17 cellular contexts compared by ENCODE assay signal in the genomic region with DNA sequence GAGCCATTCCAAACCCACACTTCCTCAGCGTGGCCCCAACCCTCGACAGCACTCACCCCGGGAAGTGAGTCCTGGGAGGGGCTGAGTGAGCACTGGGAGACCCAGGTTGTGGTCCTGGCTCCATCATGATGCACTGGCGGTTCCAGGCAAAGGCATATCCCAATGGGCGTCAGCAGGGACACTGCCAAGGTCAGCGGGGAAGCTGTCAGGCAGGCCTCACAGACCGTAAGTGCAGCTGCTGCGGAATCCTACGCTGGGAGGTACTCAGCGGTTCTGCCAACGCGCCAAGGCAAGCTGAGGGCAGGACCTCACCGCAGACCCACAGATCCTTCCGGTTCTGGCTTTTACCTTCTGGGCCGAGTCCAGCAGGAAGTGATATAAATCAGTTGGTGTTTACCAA. TPM values are rescaled to one million over a fixed set of nuclear protein-coding genes. Genes with fewer than 3 reads are reported as not detected.
DNase-seq lines count a peak whose midpoint lies in the region; ATAC-seq and TF ChIP-seq lines count a peak whose summit lies in the region.
"Had no signal": no experiment of that assay in that cellular context is flagged by ENCODE, and none has a peak within 500 bp of the region (broad histone marks: within the 10 kb centered on the region; RNA-seq: fewer than 3 reads in every experiment).

No MANE protein-coding gene starts in this region.

- peaks cover 30% of the 10 kb centered on the region for H3K36me3 Mint-ChIP-seq in activated CD4-positive, alpha-beta T cell treated with anti-CD3 and anti-CD28 coated beads, Interleukin-2, amount 10 ng/mL, durations not matched to agents 7 days and 5 days (ENCODE audit: low read depth)
- peaks cover 6 to 18% of the 10 kb centered on the region in 2 donors for H3K36me3 Mint-ChIP-seq in activated naive CD4-positive, alpha-beta T cell treated with anti-CD3 and anti-CD28 coated beads, Interleukin-2, amount 50 U/mL, for 72 hours

- H3K4me2 ChIP-seq in OCI-LY7 (ENCODE audit: low read length), result no peak overlapping the region

- no peak for DNase-seq in activated CD4-positive, alpha-beta T cell treated with anti-CD3 and anti-CD28 coated beads, Interleukin-2, amount 10 ng/mL, durations not matched to agents 7 days and 5 days
- no peak for DNase-seq in activated CD4-positive, alpha-beta T cell treated with anti-CD3 and anti-CD28 coated beads, Interleukin-2, amount 50 U/mL, for 1 hour
- DNase-seq in mucosa of gallbladder (ENCODE audit: low spot score) (peak; percentile 61), upper lobe of right lung (no peak), OCI-LY7 (ENCODE audit: low spot score) (no peak)
- DNase-seq in activated naive CD4-positive, alpha-beta T cell treated with anti-CD3 and anti-CD28 coated beads, Interleukin-2, amount 50 U/mL, for 72 hours (ENCODE audit: low spot score in 2 of 2), result no peak
- DNase-seq: activated CD4-positive, alpha-beta T cell treated with anti-CD3 and anti-CD28 coated beads for 1 hour; activated naive CD8-positive, alpha-beta T cell treated with anti-CD3 and anti-CD28 coated beads for 36 hours; CD4-positive, alpha-beta T cell; erythroblast; naive B cell; NCI-H2029 treated with DMSO at 0.1 percent for 48 hours; NCI-H82; stimulated activated CD4-positive, alpha-beta T cell treated with anti-CD3 and anti-CD28 coated beads, Interleukin-4, amount 100 ng/mL, for 24 hours had no signal

- H2AFZ ChIP-seq in OCI-LY7 (ENCODE audit: low read length), result no peak overlapping the region

- intact Hi-C loops in upper lobe of right lung (cut with DNase I), result no loop called here
- intact Hi-C loops in OCI-LY7 (cut with micrococcal nuclease; ENCODE audit: unreplicated experiment), result no loop called here

- CTCF ChIA-PET in activated CD4-positive, alpha-beta T cell treated with anti-CD3 and anti-CD28 coated beads, Interleukin-2, amount 10 ng/mL, durations not matched to agents 7 days and 5 days (lab: Charles Lee), result no interaction called here
- CTCF ChIA-PET in OCI-LY7 (lab: Charles Lee; ENCODE audit: unreplicated experiment), result no interaction called here

- H3K9me3 Mint-ChIP-seq in activated CD4-positive, alpha-beta T cell treated with anti-CD3 and anti-CD28 coated beads, Interleukin-2, amount 10 ng/mL, durations not matched to agents 7 days and 5 days, result no peaks in the 10 kb centered on the region
- H3K9me3 Mint-ChIP-seq in activated naive CD4-positive, alpha-beta T cell treated with anti-CD3 and anti-CD28 coated beads, Interleukin-2, amount 50 U/mL, for 72 hours, result no peaks in the 10 kb centered on the region
- H3K9me3 Mint-ChIP-seq: activated naive CD8-positive, alpha-beta T cell treated with anti-CD3 and anti-CD28 coated beads for 36 hours; CD4-positive, alpha-beta T cell; naive B cell; stimulated activated memory B cell treated with anti-CD40 and anti-IgM and Interleukin-4, amounts not matched to agents 10 μg/mL and 1 μg/mL and 100 μg/mL, for 72 hours had no signal

- H3K9me3 ChIP-seq in upper lobe of right lung (no peaks in the 10 kb centered on the region), OCI-LY7 (ENCODE audit: low read length) (no peaks in the 10 kb centered on the region)
- H3K9me3 ChIP-seq: heart left ventricle, MG63 had no signal

- H3K27me3 Mint-ChIP-seq in activated CD4-positive, alpha-beta T cell treated with anti-CD3 and anti-CD28 coated beads, Interleukin-2, amount 10 ng/mL, durations not matched to agents 7 days and 5 days, result peaks cover 10% of the 10 kb centered on the region
- H3K27me3 Mint-ChIP-seq: activated naive CD8-positive, alpha-beta T cell treated with anti-CD3 and anti-CD28 coated beads for 36 hours; CD4-positive, alpha-beta T cell; naive B cell; stimulated activated memory B cell treated with anti-CD40 and anti-IgM and Interleukin-4, amounts not matched to agents 10 μg/mL and 1 μg/mL and 100 μg/mL, for 72 hours had no signal

- H3K4me3 Mint-ChIP-seq in activated CD4-positive, alpha-beta T cell treated with anti-CD3 and anti-CD28 coated beads, Interleukin-2, amount 10 ng/mL, durations not matched to agents 7 days and 5 days, result no peak overlapping the region
- H3K4me3 Mint-ChIP-seq: activated naive CD8-positive, alpha-beta T cell treated with anti-CD3 and anti-CD28 coated beads for 36 hours; CD4-positive, alpha-beta T cell; naive B cell; stimulated activated memory B cell treated with anti-CD40 and anti-IgM and Interleukin-4, amounts not matched to agents 10 μg/mL and 1 μg/mL and 100 μg/mL, for 72 hours had no signal

- ATAC-seq in upper lobe of right lung, result no peak
- ATAC-seq in activated naive CD4-positive, alpha-beta T cell treated with anti-CD3 and anti-CD28 coated beads, Interleukin-2, amount 50 U/mL, for 72 hours, result no peak
- ATAC-seq: stimulated activated memory B cell treated with anti-CD40 and anti-IgM and Interleukin-4, amounts not matched to agents 10 μg/mL and 1 μg/mL and 100 μg/mL, for 72 hours had no signal

- H4K20me1 ChIP-seq in OCI-LY7 (ENCODE audit: insufficient read depth, low read length), result no peaks in the 10 kb centered on the region; the same call in 1 of the 2 replicates

- peak overlapping the region; percentile 5 for H3K27ac Mint-ChIP-seq in activated CD4-positive, alpha-beta T cell treated with anti-CD3 and anti-CD28 coated beads, Interleukin-2, amount 10 ng/mL, durations not matched to agents 7 days and 5 days
- H3K27ac Mint-ChIP-seq in activated naive CD4-positive, alpha-beta T cell treated with anti-CD3 and anti-CD28 coated beads, Interleukin-2, amount 50 U/mL, for 72 hours, result no peak overlapping the region
- H3K27ac Mint-ChIP-seq: activated naive CD8-positive, alpha-beta T cell treated with anti-CD3 and anti-CD28 coated beads for 36 hours; CD4-positive, alpha-beta T cell; naive B cell; stimulated activated memory B cell treated with anti-CD40 and anti-IgM and Interleukin-4, amounts not matched to agents 10 μg/mL and 1 μg/mL and 100 μg/mL, for 72 hours had no signal

- TF ChIP-seq CTCF in upper lobe of right lung (IDR thresholded peaks at IDR 0.05), result no peak
- TF ChIP-seq CTCF in OCI-LY7 (conservative IDR thresholded peaks at IDR 0.05; ENCODE audit: low read length), result no peak

- peaks cover 16% of the 10 kb centered on the region for H3K4me1 ChIP-seq in upper lobe of right lung
- H3K4me1 ChIP-seq in OCI-LY7 (ENCODE audit: insufficient read depth, low read length, poor library complexity, severe bottlenecking), result no peaks in the 10 kb centered on the region

- H3K4me1 Mint-ChIP-seq in activated CD4-positive, alpha-beta T cell treated with anti-CD3 and anti-CD28 coated beads, Interleukin-2, amount 10 ng/mL, durations not matched to agents 7 days and 5 days, result no peaks in the 10 kb centered on the region
- H3K4me1 Mint-ChIP-seq: stimulated activated memory B cell treated with anti-CD40 and anti-IgM and Interleukin-4, amounts not matched to agents 10 μg/mL and 1 μg/mL and 100 μg/mL, for 72 hours had no signal

- H3K27me3 ChIP-seq in upper lobe of right lung, result no peaks in the 10 kb centered on the region
- H3K27me3 ChIP-seq: MG63 had no signal

- peak overlapping the region; percentile 55 for H3K27ac ChIP-seq in upper lobe of right lung
- H3K27ac ChIP-seq in OCI-LY7 (ENCODE audit: low read depth, low read length, poor library complexity, severe bottlenecking), result no peak overlapping the region

- H3K79me2 ChIP-seq in OCI-LY7 (ENCODE audit: insufficient read depth, low read depth, low read length), result no peaks in the 10 kb centered on the region

- H3K36me3 ChIP-seq in upper lobe of right lung (peaks cover 57% of the 10 kb centered on the region), OCI-LY7 (ENCODE audit: insufficient read depth, low read length) (peaks cover 56% of the 10 kb centered on the region)

- H3K9me2 ChIP-seq in OCI-LY7 (ENCODE audit: insufficient read depth, low read length), result no peaks in the 10 kb centered on the region

- POLR2A ChIA-PET in activated CD4-positive, alpha-beta T cell treated with anti-CD3 and anti-CD28 coated beads, Interleukin-2, amount 10 ng/mL, durations not matched to agents 7 days and 5 days (lab: Charles Lee), result no interaction called here
- POLR2A ChIA-PET in OCI-LY7 (lab: Charles Lee), result no interaction called here

- BruUV-seq in OCI-LY7 (replicated peaks; lab: Mats Ljungman, UMichigan), result no TSS peak

- no peak overlapping the region for H3K4me3 ChIP-seq in upper lobe of right lung
- H3K4me3 ChIP-seq in OCI-LY7 (ENCODE audit: low read depth, low read length, poor library complexity, severe bottlenecking), result no peak overlapping the region
- H3K4me3 ChIP-seq: heart left ventricle, MG63 had no signal

RNA-seq across cellular contexts. Expression of gene GAL3ST1, which starts 1.4 kb away (rescaled TPM):
- total RNA-seq in activated CD4-positive, alpha-beta T cell treated with anti-CD3 and anti-CD28 coated beads, Interleukin-2, amount 10 ng/mL, durations not matched to agents 7 days and 5 days, result not detected
- 102 TPM for total RNA-seq in mucosa of gallbladder
- total RNA-seq in upper lobe of right lung, result 2.5 TPM
- total RNA-seq in activated naive CD4-positive, alpha-beta T cell treated with anti-CD3 and anti-CD28 coated beads, Interleukin-2, amount 50 U/mL, for 72 hours, result under 1 TPM in 1 of 2 donors, not detected in 1; 0.70 TPM
- not detected in 2 replicates for total RNA-seq in OCI-LY7 (2014; rRNA removed; shearing (Covaris generic))
- not detected in 2 replicates for total RNA-seq in OCI-LY7 (2022)
- total RNA-seq: activated naive CD8-positive, alpha-beta T cell treated with anti-CD3 and anti-CD28 coated beads for 36 hours; CD4-positive, alpha-beta T cell had no signal

RNA-seq across cellular contexts. Expression of gene PES1, which starts 15.9 kb away (rescaled TPM):
- total RNA-seq in activated CD4-positive, alpha-beta T cell treated with anti-CD3 and anti-CD28 coated beads, Interleukin-2, amount 10 ng/mL, durations not matched to agents 7 days and 5 days, result 10 to 100 TPM; 58.5 to 62.7 TPM
- total RNA-seq in mucosa of gallbladder (62.6 TPM), upper lobe of right lung (46.5 TPM), OCI-LY7 (2022) (78.5 and 107 TPM in 2 replicates)
- total RNA-seq in activated naive CD4-positive, alpha-beta T cell treated with anti-CD3 and anti-CD28 coated beads, Interleukin-2, amount 50 U/mL, for 72 hours, result 100 to 1,000 TPM in 1 of 2 donors, 10 to 100 TPM in 1; 22.4 to 113 TPM
- total RNA-seq in OCI-LY7 (2014; rRNA removed; shearing (Covaris generic)), result 78.2 and 83.4 TPM in 2 replicates

RNA-seq across cellular contexts. Expression of gene SEC14L6, which starts 29.3 kb away (rescaled TPM):
- not detected for total RNA-seq in activated CD4-positive, alpha-beta T cell treated with anti-CD3 and anti-CD28 coated beads, Interleukin-2, amount 10 ng/mL, durations not matched to agents 7 days and 5 days
- 6.0 TPM for total RNA-seq in mucosa of gallbladder
- total RNA-seq in upper lobe of right lung, result 17.2 TPM
- total RNA-seq in activated naive CD4-positive, alpha-beta T cell treated with anti-CD3 and anti-CD28 coated beads, Interleukin-2, amount 50 U/mL, for 72 hours, result not detected
- total RNA-seq in OCI-LY7 (2014; rRNA removed; shearing (Covaris generic)), result not detected in 2 replicates
- total RNA-seq in OCI-LY7 (2022), result not detected in 2 replicates
- total RNA-seq: activated naive CD8-positive, alpha-beta T cell treated with anti-CD3 and anti-CD28 coated beads for 36 hours; CD4-positive, alpha-beta T cell had no signal

RNA-seq across cellular contexts. Expression of gene TCN2, which starts 31.1 kb away (rescaled TPM):
- total RNA-seq in activated CD4-positive, alpha-beta T cell treated with anti-CD3 and anti-CD28 coated beads, Interleukin-2, amount 10 ng/mL, durations not matched to agents 7 days and 5 days, result under 1 TPM; 0.32 to 0.54 TPM
- total RNA-seq in mucosa of gallbladder (186 TPM), upper lobe of right lung (43.4 TPM), OCI-LY7 (2022) (3.4 and 3.8 TPM in 2 replicates)
- total RNA-seq in activated naive CD4-positive, alpha-beta T cell treated with anti-CD3 and anti-CD28 coated beads, Interleukin-2, amount 50 U/mL, for 72 hours, result 1 to 10 TPM; 1.5 TPM
- total RNA-seq in OCI-LY7 (2014; rRNA removed; shearing (Covaris generic)), result 0.23 TPM in 1 of 2 replicates, not detected in the other

RNA-seq across cellular contexts. Expression of gene SLC35E4, which starts 59.7 kb away (rescaled TPM):
- 1 to 10 TPM; 1.8 to 2.5 TPM for total RNA-seq in activated CD4-positive, alpha-beta T cell treated with anti-CD3 and anti-CD28 coated beads, Interleukin-2, amount 10 ng/mL, durations not matched to agents 7 days and 5 days
- total RNA-seq in mucosa of gallbladder (4.6 TPM), upper lobe of right lung (2.9 TPM), OCI-LY7 (2022) (2.3 and 3.0 TPM in 2 replicates)
- total RNA-seq in activated naive CD4-positive, alpha-beta T cell treated with anti-CD3 and anti-CD28 coated beads, Interleukin-2, amount 50 U/mL, for 72 hours, result 1 to 10 TPM; 3.9 to 9.5 TPM
- total RNA-seq in OCI-LY7 (2014; rRNA removed; shearing (Covaris generic)), result 3.0 and 4.0 TPM in 2 replicates

Comparison
In these comparisons a context has a peak if more than half of its experiments do, and no peak if none do; other contexts are left out.
1. RNA of gene GAL3ST1, which starts 1.4 kb away (total RNA-seq): 102 TPM in mucosa of gallbladder (single experiment); 2.5 TPM in upper lobe of right lung (single experiment), 0.70 TPM in activated naive CD4-positive, alpha-beta T cell treated with anti-CD3 and anti-CD28 coated beads, Interleukin-2, amount 50 U/mL, for 72 hours, not detected in OCI-LY7 and not detected in activated CD4-positive, alpha-beta T cell treated with anti-CD3 and anti-CD28 coated beads, Interleukin-2, amount 10 ng/mL, durations not matched to agents 7 days and 5 days; every median in the first group is over 10 times any median in the second.